In the genomic region with DNA sequence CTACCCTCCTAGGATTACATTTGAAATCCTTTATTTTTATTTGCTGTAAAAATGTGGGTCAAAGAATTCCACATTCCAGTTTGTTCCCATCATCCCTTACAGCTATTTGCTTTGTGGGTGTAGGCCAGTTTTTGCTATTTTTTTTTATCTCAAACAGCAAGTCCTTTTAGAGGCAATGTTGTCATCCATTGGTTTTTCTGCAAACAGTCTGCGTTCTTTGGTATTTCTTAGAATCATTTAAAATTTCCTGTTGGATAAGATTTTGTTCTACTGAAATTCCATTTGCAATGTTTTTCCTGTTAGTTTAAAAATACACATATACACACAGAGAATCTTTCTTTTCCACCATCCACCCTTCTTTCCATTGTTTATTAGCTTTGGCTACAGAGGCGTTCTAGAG, we compare ENCODE assay signal across 13 cellular contexts. TPM values are rescaled to one million over a fixed set of nuclear protein-coding genes. Genes with fewer than 3 reads are reported as not detected.
DNase-seq lines count a peak whose midpoint lies in the region; ATAC-seq, FAIRE-seq and TF ChIP-seq lines count a peak whose summit lies in the region.
"Had no signal": no experiment of that assay in that cellular context is flagged by ENCODE, and none has a peak within 500 bp of the region (broad histone marks: within the 10 kb centered on the region; RNA-seq: fewer than 3 reads in every experiment).

No MANE protein-coding gene starts in this region.

- DNase-seq in HepG2 (ENCODE audit: low spot score) (no peak), esophagus muscularis mucosa (ENCODE audit: extremely low spot score) (no peak), myocyte (ENCODE audit: low read depth) (peak; percentile 29), aorta (no peak), GM13977 (ENCODE audit: low spot score) (no peak)
- no peak for DNase-seq in stimulated activated naive CD8-positive, alpha-beta T cell treated with anti-CD3 and anti-CD28 coated beads, Interleukin-15, amount 100 ng/mL, for 72 hours
- DNase-seq: activated naive CD8-positive, alpha-beta T cell treated with anti-CD3 and anti-CD28 coated beads, Interleukin-2, amount 10 ng/mL, durations not matched to agents 7 days and 5 days; activated T-cell treated with anti-CD3 and anti-CD28 coated beads, Interleukin-2, amount 50 U/mL, for 1 hour; glutamatergic neuron; testis had no signal

- TF ChIP-seq EP300 in HepG2 (IDR thresholded peaks at IDR 0.05; ENCODE audit: low read depth in 2 of 2, low read length in 2 of 2), result no peak
- no peak for TF ChIP-seq EP300 in HepG2 (CRISPR knock-in tag; IDR thresholded peaks at IDR 0.05; ENCODE audit: borderline replicate concordance)
- no peak for TF ChIP-seq EP300 in esophagus muscularis mucosa (IDR thresholded peaks at IDR 0.05)

- peaks cover 9 to 32% (median 19%) of the 10 kb centered on the region in 4 donors for H3K4me1 ChIP-seq in liver (ENCODE audit: control insufficient read depth in 4 of 4, insufficient read depth in 4 of 4, low read length in 3 of 4)
- H3K4me1 ChIP-seq in HepG2 (ENCODE audit: insufficient read depth, low read length), result no peaks in the 10 kb centered on the region
- H3K4me1 ChIP-seq in esophagus muscularis mucosa, result peaks cover 47 to 81% (median 78%) of the 10 kb centered on the region in 4 donors
- peaks cover 9 to 14% of the 10 kb centered on the region in 2 donors for H3K4me1 ChIP-seq in aorta (ENCODE audit: control insufficient read depth in 1 of 2, insufficient read depth in 2 of 2, low read length in 2 of 2)
- H3K4me1 ChIP-seq: testis had no signal

- CTCF ChIA-PET in HepG2 (lab: Yijun Ruan, JAX; ENCODE audit: low intra/inter-chr PET ratio, low total read pairs), result no interaction called here

- H3K4me3 Mint-ChIP-seq in stimulated activated naive CD8-positive, alpha-beta T cell treated with anti-CD3 and anti-CD28 coated beads, Interleukin-15, amount 100 ng/mL, for 72 hours, result no peak overlapping the region
- H3K4me3 Mint-ChIP-seq: activated naive CD8-positive, alpha-beta T cell treated with anti-CD3 and anti-CD28 coated beads, Interleukin-2, amount 10 ng/mL, durations not matched to agents 7 days and 5 days had no signal

- TF ChIP-seq POLR2A in HepG2 (IDR thresholded peaks at IDR 0.05; ENCODE audit: insufficient read depth in 1 of 2, low read depth in 2 of 2, low read length in 2 of 2) (no peak), esophagus muscularis mucosa (IDR thresholded peaks at IDR 0.05; ENCODE audit: low read depth) (no peak)

- H3K9me3 ChIP-seq in liver (ENCODE audit: control insufficient read depth in 4 of 4, low read length in 3 of 4) (no peaks in the 10 kb centered on the region), HepG2 (ENCODE audit: low read length) (no peaks in the 10 kb centered on the region), esophagus muscularis mucosa (no peaks in the 10 kb centered on the region), aorta (ENCODE audit: control insufficient read depth, low read length) (no peaks in the 10 kb centered on the region)
- H3K9me3 ChIP-seq: testis had no signal

- no peak for FAIRE-seq in HepG2 (lab: Jason Lieb, UNC)
- FAIRE-seq: D721Med had no signal

- H3K4me1 Mint-ChIP-seq in stimulated activated naive CD8-positive, alpha-beta T cell treated with anti-CD3 and anti-CD28 coated beads, Interleukin-15, amount 100 ng/mL, for 72 hours, result peaks cover 10% of the 10 kb centered on the region
- H3K4me1 Mint-ChIP-seq: activated naive CD8-positive, alpha-beta T cell treated with anti-CD3 and anti-CD28 coated beads, Interleukin-2, amount 10 ng/mL, durations not matched to agents 7 days and 5 days had no signal

- no peak overlapping the region for H3K9ac ChIP-seq in liver (ENCODE audit: low read depth in 1 of 2, low read length in 2 of 2)
- no peak overlapping the region for H3K9ac ChIP-seq in HepG2 (ENCODE audit: insufficient read depth, low read depth, low read length)

- no peaks in the 10 kb centered on the region for H4K20me1 ChIP-seq in HepG2 (ENCODE audit: insufficient read depth, low read length)

- no peaks in the 10 kb centered on the region for H3K9me3 Mint-ChIP-seq in stimulated activated naive CD8-positive, alpha-beta T cell treated with anti-CD3 and anti-CD28 coated beads, Interleukin-15, amount 100 ng/mL, for 72 hours
- H3K9me3 Mint-ChIP-seq: activated naive CD8-positive, alpha-beta T cell treated with anti-CD3 and anti-CD28 coated beads, Interleukin-2, amount 10 ng/mL, durations not matched to agents 7 days and 5 days had no signal

- no peak for TF ChIP-seq CTCF in liver (IDR thresholded peaks at IDR 0.05; ENCODE audit: low read depth, low read length, missing input control)
- TF ChIP-seq CTCF in HepG2 (CRISPR knock-in tag; IDR thresholded peaks at IDR 0.05), result no peak
- no peak for TF ChIP-seq CTCF in esophagus muscularis mucosa (IDR thresholded peaks at IDR 0.05)
- no peak for TF ChIP-seq CTCF in GM13977 (IDR thresholded peaks at IDR 0.05; ENCODE audit: extremely low read depth, insufficient read depth, missing control alignments)

- no peak overlapping the region for H3K4me2 ChIP-seq in HepG2 (ENCODE audit: low read depth, low read length)

- in situ Hi-C loops in HepG2 (cut with HindIII; ENCODE audit: extremely low pct_ligation_motif_present, low pct_unique_long_range_greater_than_20kb) (no loop called here), GM13977 (cut with MboI; ENCODE audit: low pct_unique_long_range_greater_than_20kb, low sequenced_read_pairs, unreplicated experiment) (no loop called here)

- no TSS peak for BruUV-seq in HepG2 (replicated peaks; lab: Mats Ljungman, UMichigan)

- H3K36me3 ChIP-seq in liver (ENCODE audit: control insufficient read depth in 4 of 4, insufficient read depth in 3 of 4, low read depth in 1 of 4, low read length in 3 of 4), result no peaks in the 10 kb centered on the region
- H3K36me3 ChIP-seq in HepG2 (replicated peaks in 1 of 2; ENCODE audit: control insufficient read depth in 1 of 2, insufficient read depth in 2 of 2, low read length in 2 of 2), result no peaks in the 10 kb centered on the region
- H3K36me3 ChIP-seq in esophagus muscularis mucosa, result no peaks in the 10 kb centered on the region
- no peaks in the 10 kb centered on the region for H3K36me3 ChIP-seq in aorta (ENCODE audit: control insufficient read depth in 1 of 2, insufficient read depth in 2 of 2, low read length in 1 of 2)

- no peaks in the 10 kb centered on the region for H3K27me3 ChIP-seq in liver (ENCODE audit: control insufficient read depth in 4 of 4, insufficient read depth in 4 of 4, low read length in 3 of 4)
- H3K27me3 ChIP-seq in HepG2 (ENCODE audit: control insufficient read depth in 1 of 2, insufficient read depth in 2 of 2, low read length in 2 of 2), result no peaks in the 10 kb centered on the region
- H3K27me3 ChIP-seq in esophagus muscularis mucosa, result no peaks in the 10 kb centered on the region
- no peaks in the 10 kb centered on the region for H3K27me3 ChIP-seq in aorta (ENCODE audit: control insufficient read depth in 1 of 2, insufficient read depth in 2 of 2, low read length in 1 of 2)
- H3K27me3 ChIP-seq: testis had no signal

- H3K27ac ChIP-seq in liver (ENCODE audit: low read depth in 1 of 2, low read length in 2 of 2), result peak overlapping the region; percentile 54 to 97
- no peak overlapping the region for H3K27ac ChIP-seq in HepG2 (ENCODE audit: extremely low read length, insufficient read depth, low read length)
- peak overlapping the region; percentile 85 to 88 (median 86) for H3K27ac ChIP-seq in esophagus muscularis mucosa (replicated peaks in 1 of 4)
- peak overlapping the region in 1 of 2 donors; percentile 100 for H3K27ac ChIP-seq in aorta (ENCODE audit: low read depth in 1 of 2, low read length in 2 of 2)
- H3K27ac ChIP-seq: testis had no signal

- no peak overlapping the region for H2AFZ ChIP-seq in HepG2 (ENCODE audit: low read length)

- ATAC-seq in HepG2, result no peak
- ATAC-seq in aorta (ENCODE audit: low FRiP score), result peak; percentile 28
- no peak for ATAC-seq in stimulated activated naive CD8-positive, alpha-beta T cell treated with anti-CD3 and anti-CD28 coated beads, Interleukin-15, amount 100 ng/mL, for 72 hours
- ATAC-seq in GM21526 (IDR thresholded peaks at IDR 0.05; ENCODE audit: low FRiP score, unreplicated experiment), result no peak

- H3K4me3 ChIP-seq in liver (ENCODE audit: low read depth in 1 of 3, low read length in 3 of 3) (no peak overlapping the region), HepG2 (replicated peaks in 1 of 3; ENCODE audit: insufficient read depth in 1 of 3, low read depth in 2 of 3, low read length in 3 of 3) (no peak overlapping the region), esophagus muscularis mucosa (no peak overlapping the region), aorta (ENCODE audit: low read length in 2 of 2) (no peak overlapping the region)
- H3K4me3 ChIP-seq: testis had no signal

- POLR2A ChIA-PET in HepG2 (lab: Yijun Ruan, JAX), result no interaction called here

- H3K79me2 ChIP-seq in HepG2 (ENCODE audit: insufficient read depth, low read length), result no peaks in the 10 kb centered on the region

- no peak overlapping the region for H3K27ac Mint-ChIP-seq in stimulated activated naive CD8-positive, alpha-beta T cell treated with anti-CD3 and anti-CD28 coated beads, Interleukin-15, amount 100 ng/mL, for 72 hours
- H3K27ac Mint-ChIP-seq: activated naive CD8-positive, alpha-beta T cell treated with anti-CD3 and anti-CD28 coated beads, Interleukin-2, amount 10 ng/mL, durations not matched to agents 7 days and 5 days had no signal

- no peaks in the 10 kb centered on the region for H3K27me3 Mint-ChIP-seq in stimulated activated naive CD8-positive, alpha-beta T cell treated with anti-CD3 and anti-CD28 coated beads, Interleukin-15, amount 100 ng/mL, for 72 hours
- H3K27me3 Mint-ChIP-seq: activated naive CD8-positive, alpha-beta T cell treated with anti-CD3 and anti-CD28 coated beads, Interleukin-2, amount 10 ng/mL, durations not matched to agents 7 days and 5 days had no signal

- TF ChIP-seq RAD21 in liver (IDR thresholded peaks at IDR 0.05) (no peak), HepG2 (CRISPR knock-in tag; IDR thresholded peaks at IDR 0.05) (no peak)

- intact Hi-C loops in HepG2 (cut with micrococcal nuclease; ENCODE audit: unreplicated experiment), result no loop called here
- intact Hi-C loops in esophagus muscularis mucosa (cut with DNase I), result no loop called here
- intact Hi-C loops in aorta (cut with DNase I), result no loop called here

- WGBS in liver, result 55% methylated on average over 2 of the region's 2 CpGs
- WGBS in HepG2 (ENCODE audit: low lambda C conversion rate), result 45% methylated on average over 2 of the region's 2 CpGs
- 17% methylated on average over 2 of the region's 2 CpGs for WGBS in esophagus muscularis mucosa
- 0 to 4% methylated on average over 2 of the region's 2 CpGs for WGBS in aorta, 2 donors

RNA-seq across cellular contexts. Expression of a gene that starts 53.3 kb away (rescaled TPM):
- 1 to 10 TPM; 6.7 to 8.6 TPM for total RNA-seq in liver
- 1 to 10 TPM; 2.8 to 6.5 TPM for polyA plus RNA-seq in liver
- total RNA-seq in HepG2 (2016; rRNA removed; fragmentation: Illumina TruSeq; extraction: Trizol), result 26.4 and 50.0 TPM in 2 replicates
- 3.3 and 3.9 TPM in 2 replicates for total RNA-seq in HepG2 (2016; cell fraction: cytosol; rRNA removed; fragmentation: Illumina TruSeq; extraction: Trizol; ENCODE audit: low read depth)
- 28.4 and 50.0 TPM in 2 replicates for total RNA-seq in HepG2 (2016; cell fraction: insoluble cytoplasmic fraction; rRNA removed; fragmentation: Illumina TruSeq; extraction: Trizol)
- 9.2 and 9.5 TPM in 2 replicates for total RNA-seq in HepG2 (2016; cell fraction: membrane; rRNA removed; fragmentation: Illumina TruSeq; extraction: Trizol)
- 16.6 and 22.0 TPM in 2 replicates for total RNA-seq in HepG2 (2016; cell fraction: nucleus; rRNA removed; fragmentation: Illumina TruSeq; extraction: Trizol)
- polyA plus RNA-seq in HepG2 (2011; rRNA removed), result 5.6 and 6.1 TPM in 2 replicates
- polyA plus RNA-seq in HepG2 (2011; cell fraction: cytosol; rRNA removed), result 1.7 and 2.9 TPM in 2 replicates
- polyA plus RNA-seq in HepG2 (2011; cell fraction: nucleus; rRNA removed), result 4.0 and 6.4 TPM in 2 replicates
- 9.9 and 10.9 TPM in 2 replicates for polyA plus RNA-seq in HepG2 (2012)
- polyA plus RNA-seq in HepG2 (2016; cell fraction: cytosol; fragmentation: Illumina TruSeq; extraction: Trizol; ENCODE audit: low read depth), result 1.5 and 2.2 TPM in 2 replicates
- 24.1 and 27.8 TPM in 2 replicates for polyA plus RNA-seq in HepG2 (2016; cell fraction: insoluble cytoplasmic fraction; fragmentation: Illumina TruSeq; extraction: Trizol; ENCODE audit: low read depth)
- 4.4 and 5.5 TPM in 2 replicates for polyA plus RNA-seq in HepG2 (2016; cell fraction: membrane; fragmentation: Illumina TruSeq; extraction: Trizol; ENCODE audit: low read depth)
- 16.5 and 18.5 TPM in 2 replicates for polyA plus RNA-seq in HepG2 (2016; cell fraction: nucleus; fragmentation: Illumina TruSeq; extraction: Trizol; ENCODE audit: insufficient read depth, low read depth)
- 2.7 and 5.1 TPM in 2 replicates for polyA minus RNA-seq in HepG2 (2011; rRNA and poly(A)+ RNA removed; ENCODE audit: low replicate concordance)
- 6.2 and 11.1 TPM in 2 replicates for polyA minus RNA-seq in HepG2 (2011; cell fraction: cytosol; rRNA and poly(A)+ RNA removed)
- polyA minus RNA-seq in HepG2 (2011; cell fraction: nucleus; rRNA and poly(A)+ RNA removed), result 17.9 and 20.6 TPM in 2 replicates
- total RNA-seq in esophagus muscularis mucosa, result 100 to 1,000 TPM in 1 of 4 donors, 10 to 100 TPM in 3; 64.6 to 102 (median 82.4) TPM
- 22.6 and 32.8 TPM in 2 replicates for total RNA-seq in myocyte
- 23.9 TPM for polyA plus RNA-seq in myocyte (2012)
- total RNA-seq in aorta, result 100 to 1,000 TPM; 218 to 414 TPM
- polyA plus RNA-seq in aorta, result 10 to 100 TPM; 54.6 to 94.4 TPM
